8 cellular contexts compared by ENCODE assay signal in genomic region chr13:43905435-43906031, GRCh38. TPM values are rescaled to one million over a fixed set of nuclear protein-coding genes. Genes with fewer than 3 reads are reported as not detected.
A peak's percentile ranks its signal among the peaks of the same experiment; 100 is the strongest.
DNase-seq lines count a peak whose midpoint lies in the region; ATAC-seq and TF ChIP-seq lines count a peak whose summit lies in the region.

No MANE protein-coding gene starts in this region.

- peaks cover 6% of the 10 kb centered on the region for H3K4me1 Mint-ChIP-seq in activated T-cell treated with anti-CD3 and anti-CD28 coated beads, Interleukin-2, amount 50 U/mL, for 4 hours (ENCODE audit: low read depth)

- H3K4me1 ChIP-seq in testis, result peaks cover 13% of the 10 kb centered on the region

- no peak overlapping the region for H3K4me3 ChIP-seq in testis

- no peaks in the 10 kb centered on the region for H3K36me3 ChIP-seq in testis (ENCODE audit: low read depth, missing control alignments)

- intact Hi-C loops in testis (cut with DNase I; ENCODE audit: low total_unique reads), result loop anchor here (10.0 kb wide), 1 partner anchor 139 kb away; no protein-coding TSS in a partner anchor

- H3K4me3 Mint-ChIP-seq in activated T-cell treated with anti-CD3 and anti-CD28 coated beads, Interleukin-2, amount 50 U/mL, for 4 hours, result no peak overlapping the region

- H3K9me3 ChIP-seq in testis, result no peaks in the 10 kb centered on the region

- H3K27me3 Mint-ChIP-seq in activated T-cell treated with anti-CD3 and anti-CD28 coated beads, Interleukin-2, amount 50 U/mL, for 4 hours (ENCODE audit: low read depth), result peaks cover 14% of the 10 kb centered on the region

- WGBS in testis, 2 donors, result 3 to 5% methylated on average over 3 of the region's 3 CpGs

- no peaks in the 10 kb centered on the region for H3K36me3 Mint-ChIP-seq in activated T-cell treated with anti-CD3 and anti-CD28 coated beads, Interleukin-2, amount 50 U/mL, for 4 hours (ENCODE audit: insufficient read depth)

- no peak for DNase-seq in activated T-cell treated with anti-CD3 and anti-CD28 coated beads, Interleukin-2, amount 50 U/mL, for 4 hours
- no peak for DNase-seq in activated T-cell treated with anti-CD3 and anti-CD28 coated beads, Interleukin-2, amount 50 U/mL, for 1 hour
- DNase-seq in Kasumi-1 (lab: John Stamatoyannopoulos, UW), result peak; percentile 75 to 81
- DNase-seq in RPMI8226, result peak; percentile 62
- DNase-seq in cerebellar cortex (ENCODE audit: low spot score), result peak; percentile 79
- DNase-seq in kidney glomerular epithelial cell (lab: John Stamatoyannopoulos, UW), result peak; percentile 70
- peak; percentile 67 for DNase-seq in testis

- no peak for TF ChIP-seq POLR2A in testis (IDR thresholded peaks at IDR 0.05)

- H3K9me3 Mint-ChIP-seq in activated T-cell treated with anti-CD3 and anti-CD28 coated beads, Interleukin-2, amount 50 U/mL, for 4 hours, result no peaks in the 10 kb centered on the region

- ATAC-seq in activated T-cell treated with anti-CD3 and anti-CD28 coated beads, Interleukin-2, amount 50 U/mL, for 4 hours, result peak; percentile 49 to 55
- ATAC-seq in HG03571 (IDR thresholded peaks at IDR 0.05; ENCODE audit: unreplicated experiment), result no peak

- peak overlapping the region; percentile 2 to 54 for H3K27ac ChIP-seq in testis

- TF ChIP-seq CTCF in testis (IDR thresholded peaks at IDR 0.05), result peak; percentile 78 to 91 (median 80)

- H3K27me3 ChIP-seq in testis, result no peaks in the 10 kb centered on the region

RNA-seq across cellular contexts. Expression of gene LACC1, which starts 25.8 kb away (rescaled TPM):
- 1 to 10 TPM; 2.1 to 4.2 (median 4.1) TPM for total RNA-seq in activated T-cell treated with anti-CD3 and anti-CD28 coated beads, Interleukin-2, amount 50 U/mL, for 4 hours
- 10 to 100 TPM; 29.1 to 34.4 TPM for total RNA-seq in testis
- polyA plus RNA-seq in testis (ENCODE audit: insufficient read depth, low read depth, low replicate concordance), result 6.1 TPM

RNA-seq across cellular contexts. Expression of gene CCDC122, which starts 26.0 kb away (rescaled TPM):
- 1 to 10 TPM in 1 of 3 donors, under 1 TPM in 2; 0.65 to 1.5 (median 0.95) TPM for total RNA-seq in activated T-cell treated with anti-CD3 and anti-CD28 coated beads, Interleukin-2, amount 50 U/mL, for 4 hours
- total RNA-seq in testis, result 10 to 100 TPM; 20.6 to 31.6 TPM
- 1.3 TPM for polyA plus RNA-seq in testis (ENCODE audit: insufficient read depth, low read depth, low replicate concordance)

Comparison
In these comparisons a context has a peak if more than half of its experiments do, and no peak if none do; other contexts are left out.
1. DNase-seq: peak in Kasumi-1 (2 of 2), RPMI8226 (single experiment), cerebellar cortex (single experiment), kidney glomerular epithelial cell (single experiment) and testis (single experiment); none in activated T-cell treated with anti-CD3 and anti-CD28 coated beads, Interleukin-2, amount 50 U/mL, for 4 hours (single experiment) and activated T-cell treated with anti-CD3 and anti-CD28 coated beads, Interleukin-2, amount 50 U/mL, for 1 hour (single experiment).
2. RNA of gene LACC1, which starts 25.8 kb away (total RNA-seq): 29.1 to 34.4 TPM in testis; 2.1 to 4.2 TPM in activated T-cell treated with anti-CD3 and anti-CD28 coated beads, Interleukin-2, amount 50 U/mL, for 4 hours; every median in the first group is over 4 times any median in the second.
3. RNA of gene CCDC122, which starts 26.0 kb away (total RNA-seq): 20.6 to 31.6 TPM in testis; 0.65 to 1.5 TPM in activated T-cell treated with anti-CD3 and anti-CD28 coated beads, Interleukin-2, amount 50 U/mL, for 4 hours; every median in the first group is over 4 times any median in the second.